21 cellular contexts compared by ENCODE assay signal in the genomic region with DNA sequence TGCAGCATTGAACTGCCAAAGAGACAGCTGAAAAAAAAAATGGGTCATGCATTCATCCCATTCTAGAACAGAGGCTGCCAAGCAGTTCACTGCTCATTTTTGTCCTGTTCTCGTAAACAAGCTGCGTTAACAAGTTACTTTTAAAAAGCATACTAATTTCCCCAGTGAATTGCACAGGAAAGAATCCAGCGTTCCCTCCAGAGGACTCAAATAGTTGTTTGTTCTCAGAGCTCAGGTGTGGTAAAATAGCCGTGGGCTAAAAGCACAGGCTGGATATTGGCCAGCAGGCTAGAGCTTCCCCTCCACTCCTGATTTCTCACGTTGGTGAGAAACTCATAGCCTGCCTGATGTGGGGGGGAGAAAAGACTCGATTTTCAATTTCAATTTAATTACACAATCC.
DNase-seq lines count a peak whose midpoint lies in the region; ATAC-seq, FAIRE-seq and TF ChIP-seq lines count a peak whose summit lies in the region.
"Had no signal": no experiment of that assay in that cellular context is flagged by ENCODE, and none has a peak within 500 bp of the region (broad histone marks: within the 10 kb centered on the region; RNA-seq: fewer than 3 reads in every experiment).

No MANE protein-coding gene starts in this region.

- intact Hi-C loops in thyroid gland (cut with DNase I) = no loop called here

- H3K4me1 ChIP-seq in thyroid gland = peaks cover 14 to 43% of the 10 kb centered on the region in 2 donors

- H3K9me3 ChIP-seq in thyroid gland = no peaks in the 10 kb centered on the region
- H3K9me3 ChIP-seq: SK-N-SH had no signal

- CTCF ChIA-PET in WTC11 (lab: Charles Lee) = no interaction called here

- H3K27me3 ChIP-seq in bronchial epithelial cell (ENCODE audit: control insufficient read depth, insufficient read depth, low read length) (no peaks in the 10 kb centered on the region), thyroid gland (no peaks in the 10 kb centered on the region)
- H3K27me3 ChIP-seq: cardiac muscle cell had no signal

- FAIRE-seq in bronchial epithelial cell (lab: Jason Lieb, UNC) = no peak

- peaks cover 7% of the 10 kb centered on the region; the same call in 1 of the 2 replicates for H3K36me3 Mint-ChIP-seq in WTC11
- H3K36me3 Mint-ChIP-seq: activated naive CD4-positive, alpha-beta T cell treated with anti-CD3 and anti-CD28 coated beads, Interleukin-2, amount 50 U/mL, for 24 hours had no signal

- H3K36me3 ChIP-seq in bronchial epithelial cell (ENCODE audit: control insufficient read depth, insufficient read depth, low read length) (no peaks in the 10 kb centered on the region), thyroid gland (no peaks in the 10 kb centered on the region)
- H3K36me3 ChIP-seq: cardiac muscle cell, WERI-Rb-1 had no signal

- no peaks in the 10 kb centered on the region for H3K27me3 Mint-ChIP-seq in WTC11 (ENCODE audit: low read depth)
- H3K27me3 Mint-ChIP-seq: CD4-positive, alpha-beta T cell; dendritic cell treated with granulocyte-macrophage colony-stimulating factor and Interleukin-4, amounts not matched to agents 40 ng/mL and 50 ng/mL, for 4 days had no signal

- peak; percentile 27 for DNase-seq in NCI-H146 treated with DMSO at 0.1 percent for 48 hours (lab: John Stamatoyannopoulos, UW; ENCODE audit: unreplicated experiment)
- peak; percentile 31 for DNase-seq in bronchial epithelial cell (ENCODE audit: low read depth)
- peak; percentile 36 for DNase-seq in medulla oblongata (ENCODE audit: extremely low spot score)
- DNase-seq in thyroid gland = peak; percentile 49 to 51
- no peak for DNase-seq in WTC11 (ENCODE audit: low spot score)
- no peak for DNase-seq in stimulated activated CD4-positive, alpha-beta T cell treated with anti-CD3 and anti-CD28 coated beads, Interleukin-4, amount 100 ng/mL, for 1 hour
- DNase-seq: CD4-positive, alpha-beta T cell; Kasumi-1; mesendoderm; NCI-H2227 treated with DMSO at 0.1 percent for 48 hours; NCI-H748 treated with DMSO at 0.1 percent for 48 hours; SK-N-SH; stimulated activated naive CD4-positive, alpha-beta T cell; WERI-Rb-1 had no signal

- ATAC-seq in GM18868 (IDR thresholded peaks at IDR 0.05; ENCODE audit: unreplicated experiment) = no peak
- ATAC-seq in WTC11 = no peak

- H3K4me3 Mint-ChIP-seq in WTC11 = no peak overlapping the region
- H3K4me3 Mint-ChIP-seq: activated naive CD4-positive, alpha-beta T cell treated with anti-CD3 and anti-CD28 coated beads, Interleukin-2, amount 50 U/mL, for 24 hours; activated T-helper 1 cell treated with anti-CD3 and anti-CD28 coated beads, Interleukin-12 subunit alpha, Interleukin-12 subunit beta, Interleukin-2, Interleukin-4 antibody, amounts not matched to agents 30 ng/mL and 10 ng/mL and 1 ng/mL, durations not matched to agents 14 hours and 24 hours and 36 hours; CD4-positive, alpha-beta T cell; dendritic cell treated with granulocyte-macrophage colony-stimulating factor and Interleukin-4, amounts not matched to agents 40 ng/mL and 50 ng/mL, for 4 days; T-helper 2 cell treated with Interferon-gamma antibody and Interleukin-4, amounts not matched to agents 5 μg/mL and 100 μg/mL, for 36 hours had no signal

- peaks cover 4% of the 10 kb centered on the region; the same call in 1 of the 2 replicates for H3K9me3 Mint-ChIP-seq in WTC11
- H3K9me3 Mint-ChIP-seq: activated T-helper 1 cell treated with anti-CD3 and anti-CD28 coated beads, Interleukin-12 subunit alpha, Interleukin-12 subunit beta, Interleukin-2, Interleukin-4 antibody, amounts not matched to agents 30 ng/mL and 10 ng/mL and 1 ng/mL, durations not matched to agents 14 hours and 24 hours and 36 hours; dendritic cell treated with granulocyte-macrophage colony-stimulating factor and Interleukin-4, amounts not matched to agents 40 ng/mL and 50 ng/mL, for 4 days; T-helper 2 cell treated with Interferon-gamma antibody and Interleukin-4, amounts not matched to agents 5 μg/mL and 100 μg/mL, for 36 hours had no signal

- TF ChIP-seq POLR2A in thyroid gland (IDR thresholded peaks at IDR 0.05) = no peak

- H3K4me3 ChIP-seq in bronchial epithelial cell (ENCODE audit: low read depth, low read length) (no peak overlapping the region), thyroid gland (replicated peaks in 1 of 3) (no peak overlapping the region)
- H3K4me3 ChIP-seq: cardiac muscle cell had no signal

- POLR2A ChIA-PET in WTC11 (lab: Charles Lee) = no interaction called here

- H3K27ac Mint-ChIP-seq in WTC11 = no peak overlapping the region
- H3K27ac Mint-ChIP-seq: activated naive CD4-positive, alpha-beta T cell treated with anti-CD3 and anti-CD28 coated beads, Interleukin-2, amount 50 U/mL, for 24 hours; activated T-helper 1 cell treated with anti-CD3 and anti-CD28 coated beads, Interleukin-12 subunit alpha, Interleukin-12 subunit beta, Interleukin-2, Interleukin-4 antibody, amounts not matched to agents 30 ng/mL and 10 ng/mL and 1 ng/mL, durations not matched to agents 14 hours and 24 hours and 36 hours; CD4-positive, alpha-beta T cell; dendritic cell treated with granulocyte-macrophage colony-stimulating factor and Interleukin-4, amounts not matched to agents 40 ng/mL and 50 ng/mL, for 4 days; T-helper 2 cell treated with Interferon-gamma antibody and Interleukin-4, amounts not matched to agents 5 μg/mL and 100 μg/mL, for 36 hours had no signal

- WGBS in thyroid gland, 2 donors = 19 to 22% methylated on average over 6 of the region's 6 CpGs

- peak overlapping the region; percentile 25 to 45 (median 43) for H3K27ac ChIP-seq in thyroid gland
- H3K27ac ChIP-seq: cardiac muscle cell, HL-60, WERI-Rb-1 had no signal

- peaks cover 5% of the 10 kb centered on the region; the same call in 1 of the 2 replicates for H3K4me1 Mint-ChIP-seq in WTC11
- H3K4me1 Mint-ChIP-seq: activated naive CD4-positive, alpha-beta T cell treated with anti-CD3 and anti-CD28 coated beads, Interleukin-2, amount 50 U/mL, for 24 hours had no signal

- TF ChIP-seq CTCF in bronchial epithelial cell (IDR thresholded peaks at IDR 0.05; ENCODE audit: insufficient read depth, low read length, severe bottlenecking) = no peak
- TF ChIP-seq CTCF in thyroid gland (IDR thresholded peaks at IDR 0.05) = no peak
- TF ChIP-seq CTCF in WTC11 (IDR thresholded peaks at IDR 0.05) = no peak

TF ChIP-seq in WTC11, 78 proteins besides CTCF, POLR2A, EP300 and RAD21:
- TF ChIP-seq MYBL2 (CRISPR knock-in tag; IDR thresholded peaks at IDR 0.05) (no peak), PRRX2 (CRISPR knock-in tag; IDR thresholded peaks at IDR 0.05) (no peak), ZNF425 (CRISPR knock-in tag; conservative IDR thresholded peaks at IDR 0.05) (no peak)
- TF ChIP-seq, protein P1, sequence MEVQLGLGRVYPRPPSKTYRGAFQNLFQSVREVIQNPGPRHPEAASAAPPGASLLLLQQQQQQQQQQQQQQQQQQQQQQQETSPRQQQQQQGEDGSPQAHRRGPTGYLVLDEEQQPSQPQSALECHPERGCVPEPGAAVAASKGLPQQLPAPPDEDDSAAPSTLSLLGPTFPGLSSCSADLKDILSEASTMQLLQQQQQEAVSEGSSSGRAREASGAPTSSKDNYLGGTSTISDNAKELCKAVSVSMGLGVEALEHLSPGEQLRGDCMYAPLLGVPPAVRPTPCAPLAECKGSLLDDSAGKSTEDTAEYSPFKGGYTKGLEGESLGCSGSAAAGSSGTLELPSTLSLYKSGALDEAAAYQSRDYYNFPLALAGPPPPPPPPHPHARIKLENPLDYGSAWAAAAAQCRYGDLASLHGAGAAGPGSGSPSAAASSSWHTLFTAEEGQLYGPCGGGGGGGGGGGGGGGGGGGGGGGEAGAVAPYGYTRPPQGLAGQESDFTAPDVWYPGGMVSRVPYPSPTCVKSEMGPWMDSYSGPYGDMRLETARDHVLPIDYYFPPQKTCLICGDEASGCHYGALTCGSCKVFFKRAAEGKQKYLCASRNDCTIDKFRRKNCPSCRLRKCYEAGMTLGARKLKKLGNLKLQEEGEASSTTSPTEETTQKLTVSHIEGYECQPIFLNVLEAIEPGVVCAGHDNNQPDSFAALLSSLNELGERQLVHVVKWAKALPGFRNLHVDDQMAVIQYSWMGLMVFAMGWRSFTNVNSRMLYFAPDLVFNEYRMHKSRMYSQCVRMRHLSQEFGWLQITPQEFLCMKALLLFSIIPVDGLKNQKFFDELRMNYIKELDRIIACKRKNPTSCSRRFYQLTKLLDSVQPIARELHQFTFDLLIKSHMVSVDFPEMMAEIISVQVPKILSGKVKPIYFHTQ (CRISPR knock-in tag; IDR thresholded peaks at IDR 0.05) = no peak
- TF ChIP-seq, protein P2, sequence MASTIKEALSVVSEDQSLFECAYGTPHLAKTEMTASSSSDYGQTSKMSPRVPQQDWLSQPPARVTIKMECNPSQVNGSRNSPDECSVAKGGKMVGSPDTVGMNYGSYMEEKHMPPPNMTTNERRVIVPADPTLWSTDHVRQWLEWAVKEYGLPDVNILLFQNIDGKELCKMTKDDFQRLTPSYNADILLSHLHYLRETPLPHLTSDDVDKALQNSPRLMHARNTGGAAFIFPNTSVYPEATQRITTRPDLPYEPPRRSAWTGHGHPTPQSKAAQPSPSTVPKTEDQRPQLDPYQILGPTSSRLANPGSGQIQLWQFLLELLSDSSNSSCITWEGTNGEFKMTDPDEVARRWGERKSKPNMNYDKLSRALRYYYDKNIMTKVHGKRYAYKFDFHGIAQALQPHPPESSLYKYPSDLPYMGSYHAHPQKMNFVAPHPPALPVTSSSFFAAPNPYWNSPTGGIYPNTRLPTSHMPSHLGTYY (CRISPR knock-in tag; IDR thresholded peaks at IDR 0.05) = no peak

Comparison
In these comparisons a context has a peak if more than half of its experiments do, and no peak if none do; other contexts are left out.
1. DNase-seq: peak in NCI-H146 treated with DMSO at 0.1 percent for 48 hours (single experiment), bronchial epithelial cell (single experiment), medulla oblongata (single experiment) and thyroid gland (2 of 2); none in WTC11 (single experiment) and stimulated activated CD4-positive, alpha-beta T cell treated with anti-CD3 and anti-CD28 coated beads, Interleukin-4, amount 100 ng/mL, for 1 hour (single experiment).